Comparison of ENCODE assay signal across 16 cellular contexts in the genomic region with DNA sequence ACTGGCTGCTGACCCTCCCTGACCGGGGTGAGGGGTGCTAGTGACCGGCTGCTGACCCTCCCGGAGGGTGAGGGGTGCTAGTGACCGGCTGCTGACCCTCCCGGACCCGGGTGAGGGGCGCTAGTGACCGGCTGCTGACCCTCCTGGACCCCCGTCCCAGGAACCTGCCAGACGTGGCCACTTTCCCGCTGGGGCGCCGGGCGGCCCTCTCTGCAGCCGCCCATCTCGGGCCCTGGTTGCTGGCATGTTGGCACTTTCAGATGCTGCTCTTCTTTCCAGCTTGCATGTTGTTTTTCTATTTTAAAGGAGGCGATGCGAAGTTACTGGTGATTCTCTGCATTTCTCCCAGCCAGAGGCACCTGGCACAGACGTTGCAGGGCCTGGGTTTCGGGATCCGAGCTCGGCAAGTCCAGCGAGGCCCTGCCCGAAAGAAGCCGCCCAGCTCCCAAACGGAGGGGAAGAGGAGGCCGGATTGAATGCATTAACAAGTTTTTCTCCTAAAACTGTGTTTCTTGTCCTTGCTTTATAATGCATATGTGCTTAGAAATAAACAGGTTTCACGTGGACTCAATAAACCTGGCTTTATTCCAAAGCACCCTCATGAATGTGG. TPM values are rescaled to one million over a fixed set of nuclear protein-coding genes. Genes with fewer than 3 reads are reported as not detected.
DNase-seq lines count a peak whose midpoint lies in the region; ATAC-seq and TF ChIP-seq lines count a peak whose summit lies in the region.
"Had no signal": no experiment of that assay in that cellular context is flagged by ENCODE, and none has a peak within 500 bp of the region (broad histone marks: within the 10 kb centered on the region; RNA-seq: fewer than 3 reads in every experiment).

No MANE protein-coding gene starts in this region.

- DNase-seq in Right ventricle myocardium inferior (ENCODE audit: missing footprints), result peak; percentile 66
- DNase-seq in cardiac septum (ENCODE audit: low spot score), result no peak
- DNase-seq in H7, result peak; percentile 63
- peak; percentile 45 for DNase-seq in posterior vena cava (ENCODE audit: low spot score)
- peak; percentile 51 for DNase-seq in upper lobe of right lung
- DNase-seq in PC-3, result no peak
- DNase-seq: AML-193; CD4-positive, alpha-beta memory T cell; DMS79 had no signal

- H2AFZ ChIP-seq in PC-3 (ENCODE audit: low read length), result no peak overlapping the region
- H2AFZ ChIP-seq: GM23338 had no signal

- POLR2A ChIA-PET in PC-3 (lab: Charles Lee; ENCODE audit: unreplicated experiment), result no interaction called here

- TF ChIP-seq CTCF in upper lobe of right lung (IDR thresholded peaks at IDR 0.05), result no peak
- TF ChIP-seq CTCF in PC-3 (conservative IDR thresholded peaks at IDR 0.05; ENCODE audit: low read depth, low read length), result no peak

- H3F3A ChIP-seq in PC-3 (ENCODE audit: low read length, unreplicated experiment), result no peaks in the 10 kb centered on the region

- H3K27me3 ChIP-seq in H7 (ENCODE audit: control insufficient read depth, insufficient read depth, low read length), result no peaks in the 10 kb centered on the region
- no peaks in the 10 kb centered on the region for H3K27me3 ChIP-seq in upper lobe of right lung
- H3K27me3 ChIP-seq in PC-3 (ENCODE audit: low read length), result no peaks in the 10 kb centered on the region

- H3K9me2 ChIP-seq in PC-3 (replicated peaks; ENCODE audit: low read length), result no peaks in the 10 kb centered on the region

- H3K36me3 ChIP-seq in H7 (replicated peaks; ENCODE audit: control insufficient read depth, insufficient read depth, low read length) (no peaks in the 10 kb centered on the region), upper lobe of right lung (no peaks in the 10 kb centered on the region), PC-3 (ENCODE audit: low read depth, low read length) (no peaks in the 10 kb centered on the region)

- no peaks in the 10 kb centered on the region for H3K79me2 ChIP-seq in PC-3 (ENCODE audit: low read length)

- ATAC-seq in Right ventricle myocardium inferior (no peak), upper lobe of right lung (no peak), HG03439 (IDR thresholded peaks at IDR 0.05; ENCODE audit: unreplicated experiment) (no peak), PC-3 (no peak)
- ATAC-seq: GM12878 had no signal

- H3K4me1 ChIP-seq in upper lobe of right lung, result peaks cover 6% of the 10 kb centered on the region
- no peaks in the 10 kb centered on the region for H3K4me1 ChIP-seq in PC-3 (ENCODE audit: insufficient read depth, low read length)

- no peaks in the 10 kb centered on the region for H4K20me1 ChIP-seq in PC-3 (ENCODE audit: low read length)

- no peak overlapping the region for H3K4me2 ChIP-seq in PC-3 (ENCODE audit: low read length)
- H3K4me2 ChIP-seq: GM23338 had no signal

- CTCF ChIA-PET in PC-3 (lab: Charles Lee), result no interaction called here

- intact Hi-C loops in Right ventricle myocardium inferior (cut with DNase I) (no loop called here), cardiac septum (cut with DNase I) (no loop called here), posterior vena cava (cut with DNase I) (loop anchor here in 1 of 2 donors (5.0 kb wide), 2 partner anchors 963 to 1998 kb away; no protein-coding TSS in a partner anchor), upper lobe of right lung (cut with DNase I) (no loop called here), PC-3 (cut with micrococcal nuclease) (no loop called here)

- BruUV-seq in PC-3 (replicated peaks; lab: Mats Ljungman, UMichigan), result no TSS peak

- H3K27ac ChIP-seq in upper lobe of right lung, result no peak overlapping the region
- no peak overlapping the region for H3K27ac ChIP-seq in PC-3 (ENCODE audit: low read length)
- H3K27ac ChIP-seq: 22Rv1, C4-2B had no signal

- H3K9ac ChIP-seq in PC-3 (ENCODE audit: low read length), result no peak overlapping the region

- no peak overlapping the region for H3K4me3 ChIP-seq in H7 (ENCODE audit: insufficient read depth, low read depth, low read length)
- H3K4me3 ChIP-seq in upper lobe of right lung, result no peak overlapping the region
- no peak overlapping the region for H3K4me3 ChIP-seq in PC-3 (ENCODE audit: low read length)
- H3K4me3 ChIP-seq: GM12878, GM23338 had no signal

- H3K9me3 ChIP-seq in upper lobe of right lung, result peaks cover 10% of the 10 kb centered on the region
- H3K9me3 ChIP-seq in PC-3 (ENCODE audit: low read length), result 0 out of 2 replicates have a peak, but pooled peaks cover 3% of the 10 kb centered on the region

RNA-seq across cellular contexts. Expression of gene FRMD1, which starts 34.4 kb away (rescaled TPM):
- total RNA-seq in Right ventricle myocardium inferior, result 0.41 TPM
- not detected for total RNA-seq in cardiac septum
- total RNA-seq in H7 (2014; rRNA removed; shearing (Covaris generic)), result 0.11 TPM in 1 of 2 replicates, not detected in the other
- under 1 TPM in 1 of 2 donors, not detected in 1; 0.14 TPM for total RNA-seq in posterior vena cava
- 0.09 TPM for total RNA-seq in upper lobe of right lung
- total RNA-seq in PC-3 (2014; rRNA removed), result not detected in 2 replicates
- total RNA-seq: CD4-positive, alpha-beta memory T cell; G401; GM12878; H9 had no signal

RNA-seq across cellular contexts. Expression of gene KIF25, which starts 47.2 kb away (rescaled TPM):
- total RNA-seq in Right ventricle myocardium inferior, result not detected
- 0.24 TPM for total RNA-seq in cardiac septum
- total RNA-seq in H7 (2014; rRNA removed; shearing (Covaris generic)), result 0.15 and 0.42 TPM in 2 replicates
- not detected for total RNA-seq in posterior vena cava
- 0.96 TPM for total RNA-seq in upper lobe of right lung
- not detected in 2 replicates for total RNA-seq in PC-3 (2014; rRNA removed)
- total RNA-seq: CD4-positive, alpha-beta memory T cell; G401; GM12878 had no signal

Comparison
In these comparisons a context has a peak if more than half of its experiments do, and no peak if none do; other contexts are left out.
1. DNase-seq: peak in Right ventricle myocardium inferior (single experiment), H7 (single experiment), posterior vena cava (single experiment) and upper lobe of right lung (single experiment); none in cardiac septum (single experiment) and PC-3 (single experiment).